ENCODE assay signal across 10 cellular contexts in genomic region chr7:142104550-142105527, GRCh38. TPM values are rescaled to one million over a fixed set of nuclear protein-coding genes. Genes with fewer than 3 reads are reported as not detected.
DNase-seq lines count a peak whose midpoint lies in the region; ATAC-seq and TF ChIP-seq lines count a peak whose summit lies in the region.
"Had no signal": no experiment of that assay in that cellular context is flagged by ENCODE, and none has a peak within 500 bp of the region (broad histone marks: within the 10 kb centered on the region; RNA-seq: fewer than 3 reads in every experiment).

No MANE protein-coding gene starts in this region.

- no peaks in the 10 kb centered on the region for H4K20me1 ChIP-seq in HCT116 (ENCODE audit: insufficient read depth)
- H4K20me1 ChIP-seq in PC-9 (ENCODE audit: insufficient read depth), result no peaks in the 10 kb centered on the region

- no peak overlapping the region for H2BK120ac ChIP-seq in mesenchymal stem cell (ENCODE audit: low read depth, low read length)

- H3K9ac ChIP-seq in HCT116 (ENCODE audit: low read length), result no peak overlapping the region
- no peak overlapping the region for H3K9ac ChIP-seq in mesenchymal stem cell (ENCODE audit: low read length)

- H3K14ac ChIP-seq in mesenchymal stem cell (ENCODE audit: low read length in 2 of 2), result no peak overlapping the region

- POLR2A ChIA-PET in HCT116 (lab: Charles Lee) (no interaction called here), PC-9 (lab: Charles Lee; ENCODE audit: unreplicated experiment) (interaction anchor here (0.5 kb wide), 1 partner anchor 80 kb away, joined by 3 read pairs; no protein-coding TSS in a partner anchor)

- no peak for TF ChIP-seq RAD21 in HCT116 (IDR thresholded peaks at IDR 0.05; ENCODE audit: low read depth)

- H2AFZ ChIP-seq in HCT116 (ENCODE audit: low read depth, low read length, poor library complexity, severe bottlenecking) (no peak overlapping the region), PC-9 (no peak overlapping the region), mesenchymal stem cell (ENCODE audit: low read depth, low read length) (no peak overlapping the region)

- H3F3A ChIP-seq in PC-9 (ENCODE audit: insufficient read depth, low read depth), result peaks cover 18% of the 10 kb centered on the region

- H3K79me2 ChIP-seq in HCT116 (ENCODE audit: insufficient read depth, low read length), result no peaks in the 10 kb centered on the region
- H3K79me2 ChIP-seq in PC-9 (ENCODE audit: low read depth), result no peaks in the 10 kb centered on the region

- H4K8ac ChIP-seq in mesenchymal stem cell (ENCODE audit: low read length), result no peak overlapping the region

- H2BK5ac ChIP-seq in mesenchymal stem cell (ENCODE audit: low read depth, low read length, poor library complexity, severe bottlenecking), result no peak overlapping the region

- ATAC-seq in HCT116, result peak; percentile 66
- ATAC-seq in foreskin keratinocyte, result peak; percentile 86
- no peak for ATAC-seq in HG02759 (IDR thresholded peaks at IDR 0.05; ENCODE audit: unreplicated experiment)

- WGBS in mesenchymal stem cell, result 86% methylated on average over 4 of the region's 6 CpGs

- no peaks in the 10 kb centered on the region for H3K9me3 ChIP-seq in HCT116 (ENCODE audit: control insufficient read depth in 1 of 2, insufficient read depth in 1 of 2, low read depth in 1 of 2, low read length in 2 of 2)
- H3K9me3 ChIP-seq in PC-9 (ENCODE audit: insufficient read depth, low read depth), result no peaks in the 10 kb centered on the region; the same call in 1 of the 2 replicates
- H3K9me3 ChIP-seq in mesenchymal stem cell (ENCODE audit: control insufficient read depth, low read length), result no peaks in the 10 kb centered on the region

- no peak overlapping the region for H2BK12ac ChIP-seq in mesenchymal stem cell (ENCODE audit: low read length in 2 of 2)

- H3K4me2 ChIP-seq in HCT116 (ENCODE audit: low read length) (peak overlapping the region; percentile 59), PC-9 (peak overlapping the region; percentile 65), mesenchymal stem cell (ENCODE audit: low read length, poor library complexity, severe bottlenecking) (no peak overlapping the region)

- no peaks in the 10 kb centered on the region for H3K79me1 ChIP-seq in mesenchymal stem cell (replicated peaks; ENCODE audit: low read length, poor library complexity, severe bottlenecking)

- H3K18ac ChIP-seq in mesenchymal stem cell (ENCODE audit: low read depth in 1 of 2, low read length in 2 of 2), result no peak overlapping the region

- H3K4ac ChIP-seq in mesenchymal stem cell (ENCODE audit: low read depth in 1 of 2, low read length in 2 of 2), result no peak overlapping the region

- no peak overlapping the region for H2AK5ac ChIP-seq in mesenchymal stem cell (ENCODE audit: low read length, severe bottlenecking)

- TF ChIP-seq POLR2A in HCT116 (IDR thresholded peaks at IDR 0.05; ENCODE audit: borderline replicate concordance, extremely low read depth, insufficient read depth, insufficient read length), result no peak

- peak; percentile 27 for DNase-seq in HCT116 (ENCODE audit: low read depth, low spot score)
- DNase-seq in PC-9, result peak; percentile 71 to 99
- DNase-seq in foreskin keratinocyte, result peak; percentile 70 to 83
- DNase-seq in renal cortical epithelial cell (ENCODE audit: low read depth), result peak; percentile 71
- DNase-seq in mesenchymal stem cell, result no peak
- no peak for DNase-seq in GM13977 (ENCODE audit: low spot score)
- no peak for DNase-seq in iPS-NIHi11 (ENCODE audit: low spot score)
- DNase-seq: NCI-H2107 had no signal

- in situ Hi-C loops in GM13977 (cut with MboI; ENCODE audit: low pct_unique_long_range_greater_than_20kb, low sequenced_read_pairs, unreplicated experiment), result no loop called here

- H3K27me3 ChIP-seq in HCT116 (ENCODE audit: insufficient read depth, low read length) (no peaks in the 10 kb centered on the region), PC-9 (ENCODE audit: insufficient read depth, low read depth) (no peaks in the 10 kb centered on the region), foreskin keratinocyte (no peaks in the 10 kb centered on the region), mesenchymal stem cell (ENCODE audit: control insufficient read depth in 1 of 2, insufficient read depth in 1 of 2, low read length in 2 of 2) (no peaks in the 10 kb centered on the region)

- H2BK15ac ChIP-seq in mesenchymal stem cell (ENCODE audit: low read depth, poor library complexity, severe bottlenecking), result no peak overlapping the region

- RAD21 ChIA-PET in HCT116 (lab: Charles Lee; ENCODE audit: low non-redundant PET in 1 of 2, low total read pairs in 2 of 2, uncharacterized antibody in 2 of 2, unreplicated experiment in 2 of 2), result no interaction called here

- H3K27ac ChIP-seq in HCT116 (ENCODE audit: low read depth, low read length) (no peak overlapping the region), PC-9 (peak overlapping the region; percentile 87), foreskin keratinocyte (no peak overlapping the region), mesenchymal stem cell (ENCODE audit: low read length, poor library complexity, severe bottlenecking) (no peak overlapping the region)

- peak overlapping the region in 1 of 2 experiments; percentile 14; a peak in 1 of 4 replicates for H3K4me3 ChIP-seq in HCT116 (replicated peaks in 1 of 2; ENCODE audit: low read depth in 1 of 2, low read length in 2 of 2)
- H3K4me3 ChIP-seq in PC-9, result no peak overlapping the region
- H3K4me3 ChIP-seq in mesenchymal stem cell (ENCODE audit: insufficient read depth in 1 of 2, low read depth in 1 of 2, low read length in 2 of 2), result no peak overlapping the region

- no peak overlapping the region for H3K23ac ChIP-seq in mesenchymal stem cell (ENCODE audit: low read length in 2 of 2)

- TF ChIP-seq CTCF in HCT116 (IDR thresholded peaks at IDR 0.05 in 2 of 3, conservative IDR thresholded peaks at IDR 0.05 in 1 of 3; ENCODE audit: borderline replicate concordance in 1 of 3, insufficient read depth in 1 of 3, low read depth in 2 of 3, low read length in 2 of 3) (no peak), PC-9 (conservative IDR thresholded peaks at IDR 0.05) (no peak), foreskin keratinocyte (conservative IDR thresholded peaks at IDR 0.05) (no peak), GM13977 (IDR thresholded peaks at IDR 0.05; ENCODE audit: extremely low read depth, insufficient read depth, missing control alignments) (no peak)

- intact Hi-C loops in HCT116 (cut with micrococcal nuclease), result no loop called here
- intact Hi-C loops in PC-9 (cut with micrococcal nuclease; ENCODE audit: unreplicated experiment), result loop anchor here (2.0 to 5.0 kb wide), 3 partner anchors 78 to 402 kb away; no protein-coding TSS in a partner anchor

- H3K36me3 ChIP-seq in HCT116 (ENCODE audit: control insufficient read depth in 1 of 2, insufficient read depth in 2 of 2, low read length in 2 of 2), result no peaks in the 10 kb centered on the region
- H3K36me3 ChIP-seq in PC-9 (ENCODE audit: low read depth), result no peaks in the 10 kb centered on the region
- H3K36me3 ChIP-seq in mesenchymal stem cell (ENCODE audit: control insufficient read depth in 1 of 2, insufficient read depth in 2 of 2, low read depth in 1 of 2, low read length in 2 of 2), result no peaks in the 10 kb centered on the region

- BruUV-seq in HCT116 (replicated peaks; lab: Mats Ljungman, UMichigan) (no TSS peak), PC-9 (replicated peaks; lab: Mats Ljungman, UMichigan) (TSS peak; percentile 34)

- H3K4me1 ChIP-seq in HCT116 (ENCODE audit: control insufficient read depth in 1 of 2, insufficient read depth in 2 of 2, low read length in 2 of 2), result peaks cover 3 to 8% of the 10 kb centered on the region in 2 experiments; a peak in 3 of 4 replicates
- H3K4me1 ChIP-seq in PC-9 (replicated peaks; ENCODE audit: insufficient read depth), result peaks cover 32% of the 10 kb centered on the region
- H3K4me1 ChIP-seq in foreskin keratinocyte, result peaks cover 12% of the 10 kb centered on the region
- no peaks in the 10 kb centered on the region for H3K4me1 ChIP-seq in mesenchymal stem cell (ENCODE audit: control insufficient read depth, insufficient read depth, low read depth, low read length)

- CTCF ChIA-PET in HCT116 (lab: Charles Lee), result no interaction called here
- CTCF ChIA-PET in PC-9 (lab: Charles Lee), result interaction anchor here (0.7 kb wide), 1 partner anchor 903 kb away, joined by 3 read pairs; no protein-coding TSS in a partner anchor

- no peaks in the 10 kb centered on the region for H3K9me2 ChIP-seq in HCT116 (ENCODE audit: insufficient read depth)
- H3K9me2 ChIP-seq in PC-9 (ENCODE audit: insufficient read depth), result no peaks in the 10 kb centered on the region

- H4K91ac ChIP-seq in mesenchymal stem cell (ENCODE audit: low read length), result no peak overlapping the region

TF ChIP-seq in HCT116, 20 proteins besides CTCF, POLR2A, EP300 and RAD21 (continues in another document):
- TF ChIP-seq SP1 (IDR thresholded peaks at IDR 0.05; ENCODE audit: low read depth) (peak; percentile 40; the same call in 1 of the 2 replicates), MAX (IDR thresholded peaks at IDR 0.05) (0 out of 2 replicates have a peak, but pooled peaks have one; percentile 17)

RNA-seq across cellular contexts. Expression of gene MGAM2, which starts 6.7 kb away (rescaled TPM):
- total RNA-seq in HCT116 (2021; ENCODE audit: unreplicated experiment) (0.05 TPM), PC-9 (2021) (not detected in 2 replicates), foreskin keratinocyte (not detected in 2 replicates), renal cortical epithelial cell (not detected in 2 replicates)
- polyA plus RNA-seq in HCT116 (2012), result 0.04 and 0.07 TPM in 2 replicates
- not detected in 2 replicates for polyA plus RNA-seq in foreskin keratinocyte
- polyA plus RNA-seq in mesenchymal stem cell (2013, experiment 1 of 2), result not detected
- polyA plus RNA-seq in mesenchymal stem cell (2013, experiment 2 of 2), result not detected
- total RNA-seq: T-helper 1 cell treated with Interleukin-12 subunit alpha and Interleukin-12 subunit beta and Interleukin-4 antibody, amounts not matched to agents 30 ng/mL and 1 ng/mL, for 36 hours had no signal

Comparison
In these comparisons a context has a peak if more than half of its experiments do, and no peak if none do; other contexts are left out.
1. DNase-seq: peak in HCT116 (single experiment), PC-9 (2 of 2), foreskin keratinocyte (2 of 2) and renal cortical epithelial cell (single experiment); none in mesenchymal stem cell (single experiment), GM13977 (single experiment) and iPS-NIHi11 (single experiment).